Comparison of ENCODE assay signal across 8 cellular contexts in the genomic region with DNA sequence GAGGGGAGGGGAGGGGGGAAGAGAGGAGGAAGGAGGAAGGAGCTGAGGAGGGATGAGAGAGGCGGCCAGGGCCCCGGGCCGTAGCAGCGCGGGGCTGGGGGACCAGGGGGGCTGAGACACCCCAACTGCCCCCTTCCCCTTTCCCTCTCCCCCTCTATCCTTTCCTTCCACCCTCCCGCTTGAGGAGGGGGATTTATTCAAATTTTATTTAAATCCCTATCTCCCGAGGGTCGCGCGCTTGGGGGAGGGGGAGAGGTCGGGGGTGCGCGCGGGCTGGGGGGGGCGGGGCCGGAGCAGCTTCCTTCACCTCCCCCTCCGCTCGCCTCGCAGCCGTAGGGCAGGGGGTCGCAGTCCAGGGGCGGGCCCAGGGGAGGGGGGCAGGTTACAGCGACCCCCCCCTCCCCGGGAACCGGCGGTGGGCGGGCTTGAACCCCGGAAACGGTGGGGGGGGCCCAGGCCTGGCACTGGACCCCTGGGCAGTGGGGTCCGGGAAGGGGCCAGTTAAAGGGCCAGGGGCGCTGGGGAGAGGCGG. TPM values are rescaled to one million over a fixed set of nuclear protein-coding genes. Genes with fewer than 3 reads are reported as not detected.
A peak's percentile ranks its signal among the peaks of the same experiment; 100 is the strongest.
DNase-seq lines count a peak whose midpoint lies in the region; ATAC-seq and TF ChIP-seq lines count a peak whose summit lies in the region.

A gene with protein sequence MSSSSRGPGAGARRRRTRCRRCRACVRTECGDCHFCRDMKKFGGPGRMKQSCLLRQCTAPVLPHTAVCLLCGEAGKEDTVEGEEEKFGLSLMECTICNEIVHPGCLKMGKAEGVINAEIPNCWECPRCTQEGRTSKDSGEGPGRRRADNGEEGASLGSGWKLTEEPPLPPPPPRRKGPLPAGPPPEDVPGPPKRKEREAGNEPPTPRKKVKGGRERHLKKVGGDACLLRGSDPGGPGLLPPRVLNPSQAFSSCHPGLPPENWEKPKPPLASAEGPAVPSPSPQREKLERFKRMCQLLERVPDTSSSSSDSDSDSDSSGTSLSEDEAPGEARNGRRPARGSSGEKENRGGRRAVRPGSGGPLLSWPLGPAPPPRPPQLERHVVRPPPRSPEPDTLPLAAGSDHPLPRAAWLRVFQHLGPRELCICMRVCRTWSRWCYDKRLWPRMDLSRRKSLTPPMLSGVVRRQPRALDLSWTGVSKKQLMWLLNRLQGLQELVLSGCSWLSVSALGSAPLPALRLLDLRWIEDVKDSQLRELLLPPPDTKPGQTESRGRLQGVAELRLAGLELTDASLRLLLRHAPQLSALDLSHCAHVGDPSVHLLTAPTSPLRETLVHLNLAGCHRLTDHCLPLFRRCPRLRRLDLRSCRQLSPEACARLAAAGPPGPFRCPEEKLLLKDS (plus strand): TSS at position 19 of the 532 bp plus-strand sequence. CDS start 2,183 bp downstream, outside the sequence.

- TF ChIP-seq CTCF in brain (conservative IDR thresholded peaks at IDR 0.05) = no peak
- no peak for TF ChIP-seq CTCF in left lung (IDR thresholded peaks at IDR 0.05)
- TF ChIP-seq CTCF in thoracic aorta (IDR thresholded peaks at IDR 0.05) = no peak

- H3K4me3 ChIP-seq in BLaER1 (peak within 1 kb of the TSS; percentile 95), left lung (peak within 1 kb of the TSS; percentile 64 to 73), thoracic aorta (peak within 1 kb of the TSS; percentile 70)

- H3K4me2 ChIP-seq in BLaER1 = peak within 1 kb of the TSS; percentile 99

- no peak for ATAC-seq in left lung
- ATAC-seq in thoracic aorta (ENCODE audit: insufficient number of reproducible peaks, low FRiP score, low read depth) = no peak

- H3K27ac Mint-ChIP-seq in brain = peak within 1 kb of the TSS; percentile 100

- H3K9me3 ChIP-seq in BLaER1 (no peaks in the 10 kb centered on the region), left lung (no peaks in the 10 kb centered on the region), thoracic aorta (no peaks in the 10 kb centered on the region)

- H3K4me1 ChIP-seq in BLaER1 = peaks cover 71% of the 10 kb centered on the region
- H3K4me1 ChIP-seq in left lung = peaks cover 2 to 21% of the 10 kb centered on the region in 2 donors
- peaks cover 5 to 30% of the 10 kb centered on the region in 2 donors for H3K4me1 ChIP-seq in thoracic aorta (ENCODE audit: control insufficient read depth in 1 of 2, low read depth in 2 of 2)

- H3K27me3 ChIP-seq in BLaER1 (no peaks in the 10 kb centered on the region), left lung (no peaks in the 10 kb centered on the region), thoracic aorta (replicated peaks; ENCODE audit: insufficient read depth) (no peaks in the 10 kb centered on the region)

- peaks cover 21% of the 10 kb centered on the region for H3K36me3 ChIP-seq in BLaER1
- peaks cover 0 to 22% of the 10 kb centered on the region in 2 donors for H3K36me3 ChIP-seq in left lung
- no peaks in the 10 kb centered on the region for H3K36me3 ChIP-seq in thoracic aorta

- no peaks in the 10 kb centered on the region for H3K36me3 Mint-ChIP-seq in brain

- intact Hi-C loops in left lung (cut with DNase I) = no loop called here

- peak within 1 kb of the TSS; percentile 95 to 100 (median 98) for H3K4me3 Mint-ChIP-seq in brain

- peak within 1 kb of the TSS; percentile 95 for H3K9ac ChIP-seq in BLaER1

- peaks cover 19% of the 10 kb centered on the region for H3K27me3 Mint-ChIP-seq in brain

- peaks cover 0 to 3% (median 0%) of the 10 kb centered on the region in 5 experiments for H3K9me3 Mint-ChIP-seq in brain

- peak within 1 kb of the TSS; percentile 98 for H3K27ac ChIP-seq in BLaER1
- peak within 1 kb of the TSS; percentile 98 for H3K27ac ChIP-seq in left lung
- peak within 1 kb of the TSS; percentile 84 to 96 for H3K27ac ChIP-seq in thoracic aorta

- DNase-seq in HuH-7.5 (ENCODE audit: low spot score) (peak; percentile 33), left lung (peak; percentile 50 to 84), thoracic aorta (ENCODE audit: low spot score) (no peak), cerebellar nuclear complex (lab: John Stamatoyannopoulos, UW) (no peak), NCI-H526 treated with DMSO at 0.1 percent for 48 hours (lab: John Stamatoyannopoulos, UW) (no peak)
- DNase-seq in stimulated activated CD4-positive, alpha-beta T cell treated with anti-CD3 and anti-CD28 coated beads, Interleukin-15, amount 100 ng/mL, for 24 hours = no peak

- peaks cover 35% of the 10 kb centered on the region for H3K4me1 Mint-ChIP-seq in brain

- peaks cover 30% of the 10 kb centered on the region for H4K20me1 ChIP-seq in BLaER1

RNA-seq across cellular contexts. Expression of the gene that starts here (rescaled TPM):
- 24.3 TPM for polyA plus RNA-seq in brain (ENCODE audit: insufficient read depth, low read depth, low replicate concordance)
- 10 to 100 TPM; 11.2 to 18.7 TPM for total RNA-seq in left lung
- 10 to 100 TPM; 14.5 to 18.7 TPM for total RNA-seq in thoracic aorta

Comparison
In these comparisons a context has a peak if more than half of its experiments do, and no peak if none do; other contexts are left out.
1. DNase-seq: peak in HuH-7.5 (single experiment) and left lung (2 of 2); none in thoracic aorta (single experiment), cerebellar nuclear complex (0 of 2), stimulated activated CD4-positive, alpha-beta T cell treated with anti-CD3 and anti-CD28 coated beads, Interleukin-15, amount 100 ng/mL, for 24 hours (single experiment) and NCI-H526 treated with DMSO at 0.1 percent for 48 hours (single experiment).
2. Peak in every context shown above with its lines, with median percentiles within 50 percentile points of each other: H3K27ac ChIP-seq and H3K4me3 ChIP-seq.